31 cellular contexts compared by ENCODE assay signal in genomic region chr2:235319095-235319494, GRCh38.
"Had no signal": no experiment of that assay in that cellular context is flagged by ENCODE, and none has a peak within 500 bp of the region (broad histone marks: within the 10 kb centered on the region; RNA-seq: fewer than 3 reads in every experiment).

No MANE protein-coding gene starts in this region.

- H3K27ac ChIP-seq: adrenal gland, body of pancreas, esophagus squamous epithelium, gastroesophageal sphincter had no signal

- H3K36me3 ChIP-seq: adrenal gland, esophagus squamous epithelium, gastroesophageal sphincter had no signal

- H3K27me3 ChIP-seq: adrenal gland, body of pancreas had no signal

- H3K27ac Mint-ChIP-seq: activated CD4-positive, alpha-beta memory T cell treated with anti-CD3 and anti-CD28 coated beads for 36 hours; activated CD4-positive, alpha-beta T cell treated with anti-CD3 and anti-CD28 coated beads for 36 hours; activated CD4-positive, alpha-beta T cell treated with anti-CD3 and anti-CD28 coated beads, Interleukin-2, amount 10 ng/mL, durations not matched to agents 24 days and 14 days; activated CD8-positive, alpha-beta memory T cell treated with anti-CD3 and anti-CD28 coated beads, Interleukin-2, amount 10 ng/mL, durations not matched to agents 7 days and 5 days; activated CD8-positive, alpha-beta T cell treated with anti-CD3 and anti-CD28 coated beads, Interleukin-2, amount 10 ng/mL, durations not matched to agents 7 days and 5 days; activated naive CD4-positive, alpha-beta T cell treated with anti-CD3 and anti-CD28 coated beads for 36 hours; activated naive CD4-positive, alpha-beta T cell treated with anti-CD3 and anti-CD28 coated beads, Interleukin-2, amount 50 U/mL, for 24 hours; activated naive CD8-positive, alpha-beta T cell treated with anti-CD3 and anti-CD28 coated beads for 36 hours; activated naive CD8-positive, alpha-beta T cell treated with anti-CD3 and anti-CD28 coated beads, Interleukin-2, amount 50 U/mL, for 24 hours; activated T-helper 1 cell treated with anti-CD3 and anti-CD28 coated beads, Interleukin-12 subunit alpha, Interleukin-12 subunit beta, Interleukin-2, Interleukin-4 antibody, amounts not matched to agents 30 ng/mL and 10 ng/mL and 1 ng/mL, durations not matched to agents 14 hours and 24 hours and 36 hours; activated T-helper 2 cell treated with anti-CD3 and anti-CD28 coated beads, Interferon-gamma antibody, Interleukin-2, Interleukin-4, amounts not matched to agents 10 μg/mL and 5 μg/mL and 100 μg/mL, durations not matched to agents 14 hours and 24 hours and 36 hours; effector memory CD8-positive, alpha-beta T cell had no signal

- H3K4me3 Mint-ChIP-seq: activated CD4-positive, alpha-beta memory T cell treated with anti-CD3 and anti-CD28 coated beads for 36 hours; activated CD4-positive, alpha-beta T cell treated with anti-CD3 and anti-CD28 coated beads for 36 hours; activated CD4-positive, alpha-beta T cell treated with anti-CD3 and anti-CD28 coated beads, Interleukin-2, amount 10 ng/mL, durations not matched to agents 24 days and 14 days; activated CD8-positive, alpha-beta memory T cell treated with anti-CD3 and anti-CD28 coated beads, Interleukin-2, amount 10 ng/mL, durations not matched to agents 7 days and 5 days; activated CD8-positive, alpha-beta T cell treated with anti-CD3 and anti-CD28 coated beads, Interleukin-2, amount 10 ng/mL, durations not matched to agents 7 days and 5 days; activated naive CD4-positive, alpha-beta T cell treated with anti-CD3 and anti-CD28 coated beads for 36 hours; activated naive CD4-positive, alpha-beta T cell treated with anti-CD3 and anti-CD28 coated beads, Interleukin-2, amount 50 U/mL, for 24 hours; activated naive CD8-positive, alpha-beta T cell treated with anti-CD3 and anti-CD28 coated beads for 36 hours; activated naive CD8-positive, alpha-beta T cell treated with anti-CD3 and anti-CD28 coated beads, Interleukin-2, amount 50 U/mL, for 24 hours; activated T-helper 1 cell treated with anti-CD3 and anti-CD28 coated beads, Interleukin-12 subunit alpha, Interleukin-12 subunit beta, Interleukin-2, Interleukin-4 antibody, amounts not matched to agents 30 ng/mL and 10 ng/mL and 1 ng/mL, durations not matched to agents 14 hours and 24 hours and 36 hours; effector memory CD8-positive, alpha-beta T cell had no signal

- DNase-seq: activated CD4-positive, alpha-beta memory T cell treated with anti-CD3 and anti-CD28 coated beads for 36 hours; activated CD4-positive, alpha-beta T cell treated with anti-CD3 and anti-CD28 coated beads for 36 hours; activated CD4-positive, alpha-beta T cell treated with anti-CD3 and anti-CD28 coated beads, Interleukin-2, amount 10 ng/mL, durations not matched to agents 24 days and 14 days; activated CD4-positive, CD25-positive, alpha-beta regulatory T cell; activated CD4-positive, CD25-positive, alpha-beta regulatory T cell treated with anti-CD3 and anti-CD28 coated beads, Interleukin-2, amount 50 U/mL, for 72 hours; activated CD8-positive, alpha-beta memory T cell treated with anti-CD3 and anti-CD28 coated beads, Interleukin-2, amount 10 ng/mL, durations not matched to agents 7 days and 5 days; activated CD8-positive, alpha-beta memory T cell treated with anti-CD3 and anti-CD28 coated beads, Interleukin-2, amount 50 U/mL, for 4 hours; activated CD8-positive, alpha-beta T cell treated with anti-CD3 and anti-CD28 coated beads, Interleukin-2, amount 10 ng/mL, durations not matched to agents 7 days and 5 days; activated effector memory CD4-positive, alpha-beta T cell treated with anti-CD3 and anti-CD28 coated beads, Interleukin-2, amount 50 U/mL, for 16 hours; activated naive CD4-positive, alpha-beta T cell treated with anti-CD3 and anti-CD28 coated beads for 36 hours; activated naive CD8-positive, alpha-beta T cell treated with anti-CD3 and anti-CD28 coated beads for 36 hours; activated naive CD8-positive, alpha-beta T cell treated with anti-CD3 and anti-CD28 coated beads, Interleukin-2, amount 50 U/mL, for 24 hours; activated T-cell treated with anti-CD3 and anti-CD28 coated beads, Interleukin-2, amount 50 U/mL, for 1 hour; activated T-cell treated with anti-CD3 and anti-CD28 coated beads, Interleukin-2, amount 50 U/mL, for 48 hours; adrenal gland; amygdala; aorta; body of pancreas; caudate nucleus; cortex of kidney; dermis blood vessel endothelial cell; effector CD4-positive, alpha-beta T cell; effector memory CD8-positive, alpha-beta T cell; erythroblast; esophagus squamous epithelium; foreskin melanocyte; T-helper 2 cell had no signal

- H3K4me3 ChIP-seq: adrenal gland, body of pancreas, esophagus squamous epithelium, gastroesophageal sphincter had no signal

- H3K4me1 Mint-ChIP-seq: activated CD4-positive, alpha-beta T cell treated with anti-CD3 and anti-CD28 coated beads for 36 hours; activated CD4-positive, alpha-beta T cell treated with anti-CD3 and anti-CD28 coated beads, Interleukin-2, amount 10 ng/mL, durations not matched to agents 24 days and 14 days; activated CD8-positive, alpha-beta memory T cell treated with anti-CD3 and anti-CD28 coated beads, Interleukin-2, amount 10 ng/mL, durations not matched to agents 7 days and 5 days; activated naive CD4-positive, alpha-beta T cell treated with anti-CD3 and anti-CD28 coated beads, Interleukin-2, amount 50 U/mL, for 24 hours; activated naive CD8-positive, alpha-beta T cell treated with anti-CD3 and anti-CD28 coated beads for 36 hours; activated naive CD8-positive, alpha-beta T cell treated with anti-CD3 and anti-CD28 coated beads, Interleukin-2, amount 50 U/mL, for 24 hours had no signal

- H3K4me1 ChIP-seq: adrenal gland, body of pancreas, esophagus squamous epithelium, gastroesophageal sphincter had no signal

- H3K9me3 Mint-ChIP-seq: activated CD4-positive, alpha-beta memory T cell treated with anti-CD3 and anti-CD28 coated beads for 36 hours; activated CD4-positive, alpha-beta T cell treated with anti-CD3 and anti-CD28 coated beads, Interleukin-2, amount 10 ng/mL, durations not matched to agents 24 days and 14 days; activated naive CD4-positive, alpha-beta T cell treated with anti-CD3 and anti-CD28 coated beads for 36 hours; activated naive CD4-positive, alpha-beta T cell treated with anti-CD3 and anti-CD28 coated beads, Interleukin-2, amount 50 U/mL, for 24 hours; activated naive CD8-positive, alpha-beta T cell treated with anti-CD3 and anti-CD28 coated beads for 36 hours; activated naive CD8-positive, alpha-beta T cell treated with anti-CD3 and anti-CD28 coated beads, Interleukin-2, amount 50 U/mL, for 24 hours; activated T-helper 1 cell treated with anti-CD3 and anti-CD28 coated beads, Interleukin-12 subunit alpha, Interleukin-12 subunit beta, Interleukin-2, Interleukin-4 antibody, amounts not matched to agents 30 ng/mL and 10 ng/mL and 1 ng/mL, durations not matched to agents 14 hours and 24 hours and 36 hours; activated T-helper 2 cell treated with anti-CD3 and anti-CD28 coated beads, Interferon-gamma antibody, Interleukin-2, Interleukin-4, amounts not matched to agents 10 μg/mL and 5 μg/mL and 100 μg/mL, durations not matched to agents 14 hours and 24 hours and 36 hours; effector memory CD8-positive, alpha-beta T cell had no signal

- H3K9me3 ChIP-seq: adrenal gland, body of pancreas, esophagus squamous epithelium, gastroesophageal sphincter had no signal

- ATAC-seq: activated CD4-positive, alpha-beta T cell treated with anti-CD3 and anti-CD28 coated beads for 36 hours; activated CD8-positive, alpha-beta memory T cell treated with anti-CD3 and anti-CD28 coated beads, Interleukin-2, amount 10 ng/mL, durations not matched to agents 7 days and 5 days; activated CD8-positive, alpha-beta T cell treated with anti-CD3 and anti-CD28 coated beads, Interleukin-2, amount 10 ng/mL, durations not matched to agents 7 days and 5 days; activated naive CD8-positive, alpha-beta T cell treated with anti-CD3 and anti-CD28 coated beads, Interleukin-2, amount 50 U/mL, for 24 hours; body of pancreas; effector memory CD8-positive, alpha-beta T cell; gastroesophageal sphincter had no signal

- H3K36me3 Mint-ChIP-seq: activated CD4-positive, alpha-beta memory T cell treated with anti-CD3 and anti-CD28 coated beads for 36 hours; activated CD8-positive, alpha-beta memory T cell treated with anti-CD3 and anti-CD28 coated beads, Interleukin-2, amount 10 ng/mL, durations not matched to agents 7 days and 5 days; activated naive CD4-positive, alpha-beta T cell treated with anti-CD3 and anti-CD28 coated beads, Interleukin-2, amount 50 U/mL, for 24 hours; activated naive CD8-positive, alpha-beta T cell treated with anti-CD3 and anti-CD28 coated beads for 36 hours had no signal
